Comparison of ENCODE assay signal across 19 cellular contexts in genomic region chr12:123617144-123617543, GRCh38. TPM values are rescaled to one million over a fixed set of nuclear protein-coding genes. Genes with fewer than 3 reads are reported as not detected.
DNase-seq lines count a peak whose midpoint lies in the region; ATAC-seq, FAIRE-seq and TF ChIP-seq lines count a peak whose summit lies in the region.
"Had no signal": no experiment of that assay in that cellular context is flagged by ENCODE, and none has a peak within 500 bp of the region (broad histone marks: within the 10 kb centered on the region; RNA-seq: fewer than 3 reads in every experiment).

No MANE protein-coding gene starts in this region.

- WGBS in HepG2 (ENCODE audit: low lambda C conversion rate): 98% methylated on average over 3 of the region's 3 CpGs
- 87% methylated on average over 3 of the region's 3 CpGs for WGBS in right lobe of liver (ENCODE audit: insufficient coverage, low coverage, low lambda C conversion rate, missing lambda C conversion rate)
- 92 to 94% methylated on average over 3 of the region's 3 CpGs for WGBS in esophagus squamous epithelium, 2 donors

- peaks cover 9% of the 10 kb centered on the region for H3K36me3 Mint-ChIP-seq in T-helper 17 cell (ENCODE audit: low read depth)

- no peak for TF ChIP-seq RAD21 in HepG2 (CRISPR knock-in tag; IDR thresholded peaks at IDR 0.05)

- in situ Hi-C loops in HepG2 (cut with HindIII; ENCODE audit: extremely low pct_ligation_motif_present, low pct_unique_long_range_greater_than_20kb): no loop called here

- no peak for TF ChIP-seq POLR2A in HepG2 (IDR thresholded peaks at IDR 0.05; ENCODE audit: insufficient read depth in 1 of 2, low read depth in 2 of 2, low read length in 2 of 2)
- no peak for TF ChIP-seq POLR2A in right lobe of liver (IDR thresholded peaks at IDR 0.05)
- no peak for TF ChIP-seq POLR2A in esophagus squamous epithelium (IDR thresholded peaks at IDR 0.05)

- no TSS peak for BruUV-seq in HepG2 (replicated peaks; lab: Mats Ljungman, UMichigan)

- no peak for TF ChIP-seq EP300 in HepG2 (IDR thresholded peaks at IDR 0.05; ENCODE audit: low read depth in 2 of 2, low read length in 2 of 2)
- TF ChIP-seq EP300 in HepG2 (CRISPR knock-in tag; IDR thresholded peaks at IDR 0.05; ENCODE audit: borderline replicate concordance): no peak

- H3K27me3 Mint-ChIP-seq in T-helper 17 cell: no peaks in the 10 kb centered on the region
- H3K27me3 Mint-ChIP-seq: CD4-positive, alpha-beta memory T cell had no signal

- DNase-seq in HepG2 (ENCODE audit: low spot score) (no peak), right lobe of liver (no peak), T-helper 17 cell (no peak), posterior vena cava (ENCODE audit: low spot score) (no peak), sciatic nerve (ENCODE audit: low spot score) (no peak), esophagus squamous epithelium (lab: John Stamatoyannopoulos, UW) (no peak)
- DNase-seq: AML-193; CD4-positive, alpha-beta memory T cell; DMS153; DMS79; GDM1; GM23248 had no signal

- H3K27ac Mint-ChIP-seq in T-helper 17 cell: peak overlapping the region; percentile 29

- H3K4me3 Mint-ChIP-seq in T-helper 17 cell: no peak overlapping the region
- H3K4me3 Mint-ChIP-seq: CD14-positive monocyte; CD4-positive, alpha-beta memory T cell had no signal

- intact Hi-C loops in HepG2 (cut with micrococcal nuclease; ENCODE audit: unreplicated experiment): no loop called here
- intact Hi-C loops in right lobe of liver (cut with DNase I): no loop called here
- intact Hi-C loops in posterior vena cava (cut with DNase I): no loop called here
- intact Hi-C loops in sciatic nerve (cut with DNase I): no loop called here
- intact Hi-C loops in esophagus squamous epithelium (cut with DNase I): no loop called here

- H3K4me2 ChIP-seq in HepG2 (ENCODE audit: low read depth, low read length): no peak overlapping the region
- H3K4me2 ChIP-seq: BLaER1 had no signal

- H2AFZ ChIP-seq in HepG2 (ENCODE audit: low read length): no peak overlapping the region
- H2AFZ ChIP-seq: GM23248 had no signal

- H3K4me3 ChIP-seq in HepG2 (replicated peaks in 1 of 3; ENCODE audit: insufficient read depth in 1 of 3, low read depth in 2 of 3, low read length in 3 of 3) (no peak overlapping the region), right lobe of liver (no peak overlapping the region), esophagus squamous epithelium (no peak overlapping the region)
- H3K4me3 ChIP-seq: BLaER1, GM23248, HAP-1 had no signal

- TF ChIP-seq CTCF in HepG2 (CRISPR knock-in tag; IDR thresholded peaks at IDR 0.05): no peak
- no peak for TF ChIP-seq CTCF in right lobe of liver (IDR thresholded peaks at IDR 0.05)
- no peak for TF ChIP-seq CTCF in esophagus squamous epithelium (IDR thresholded peaks at IDR 0.05)

- H3K9ac ChIP-seq in HepG2 (ENCODE audit: insufficient read depth, low read depth, low read length): no peak overlapping the region
- H3K9ac ChIP-seq: BLaER1, GM23248 had no signal

- H3K27ac ChIP-seq in HepG2 (ENCODE audit: extremely low read length, insufficient read depth, low read length) (no peak overlapping the region), right lobe of liver (no peak overlapping the region), cingulate gyrus (ENCODE audit: low read depth, low read length) (peak overlapping the region; percentile 1), esophagus squamous epithelium (no peak overlapping the region)
- H3K27ac ChIP-seq: BLaER1, GM23248 had no signal

- H3K27me3 ChIP-seq in HepG2 (ENCODE audit: control insufficient read depth in 1 of 2, insufficient read depth in 2 of 2, low read length in 2 of 2) (no peaks in the 10 kb centered on the region), right lobe of liver (no peaks in the 10 kb centered on the region), esophagus squamous epithelium (no peaks in the 10 kb centered on the region)
- H3K27me3 ChIP-seq: BLaER1 had no signal

- H3K9me3 ChIP-seq in HepG2 (ENCODE audit: low read length): no peaks in the 10 kb centered on the region
- H3K9me3 ChIP-seq in right lobe of liver: no peaks in the 10 kb centered on the region
- no peaks in the 10 kb centered on the region for H3K9me3 ChIP-seq in T-helper 17 cell (ENCODE audit: control insufficient read depth, low read length, poor library complexity, severe bottlenecking)
- no peaks in the 10 kb centered on the region for H3K9me3 ChIP-seq in esophagus squamous epithelium
- H3K9me3 ChIP-seq: BLaER1, HAP-1 had no signal

- POLR2A ChIA-PET in HepG2 (lab: Yijun Ruan, JAX): no interaction called here

- no peak for FAIRE-seq in HepG2 (lab: Jason Lieb, UNC)
- FAIRE-seq: A204.1, GM12892, GM18507 had no signal

- ATAC-seq in HepG2 (no peak), right lobe of liver (no peak), T-helper 17 cell (no peak), sciatic nerve (no peak)

- H3K79me2 ChIP-seq in HepG2 (ENCODE audit: insufficient read depth, low read length): no peaks in the 10 kb centered on the region

- CTCF ChIA-PET in HepG2 (lab: Yijun Ruan, JAX; ENCODE audit: low intra/inter-chr PET ratio, low total read pairs): no interaction called here

- H3K4me1 ChIP-seq in HepG2 (ENCODE audit: insufficient read depth, low read length): no peaks in the 10 kb centered on the region
- no peaks in the 10 kb centered on the region for H3K4me1 ChIP-seq in right lobe of liver
- H3K4me1 ChIP-seq in esophagus squamous epithelium: peaks cover 0 to 29% (median 11%) of the 10 kb centered on the region in 3 donors
- H3K4me1 ChIP-seq: BLaER1, HAP-1 had no signal

- peaks cover 33 to 85% of the 10 kb centered on the region in 2 experiments for H3K36me3 ChIP-seq in HepG2 (replicated peaks in 1 of 2; ENCODE audit: control insufficient read depth in 1 of 2, insufficient read depth in 2 of 2, low read length in 2 of 2)
- peaks cover 0 to 87% (median 52%) of the 10 kb centered on the region in 4 donors for H3K36me3 ChIP-seq in right lobe of liver
- H3K36me3 ChIP-seq in esophagus squamous epithelium: peaks cover 15 to 99% (median 67%) of the 10 kb centered on the region in 3 donors

- H3K4me1 Mint-ChIP-seq in T-helper 17 cell: peaks cover 2% of the 10 kb centered on the region
- H3K4me1 Mint-ChIP-seq: CD14-positive monocyte had no signal

- 0 out of 2 replicates have a peak, but pooled peaks cover 4% of the 10 kb centered on the region for H4K20me1 ChIP-seq in HepG2 (ENCODE audit: insufficient read depth, low read length)

RNA-seq across cellular contexts. Expression of gene DDX55, which starts 15.2 kb away (rescaled TPM):
- total RNA-seq in HepG2 (2016; rRNA removed; fragmentation: Illumina TruSeq; extraction: Trizol) (29.5 and 37.0 TPM in 2 replicates), right lobe of liver (10 to 100 TPM in 3 of 6 experiments, 1 to 10 TPM in 3; 6.4 to 33.3 (median 10.5) TPM), T-helper 17 cell (10 to 100 TPM; 22.7 to 26.0 TPM), posterior vena cava (10 to 100 TPM in 1 of 2 donors, 1 to 10 TPM in 1; 9.8 to 19.8 TPM), sciatic nerve (22.6 TPM), esophagus squamous epithelium (10 to 100 TPM; 18.7 to 28.3 (median 20.3) TPM)
- 8.9 and 10.0 TPM in 2 replicates for total RNA-seq in HepG2 (2016; cell fraction: cytosol; rRNA removed; fragmentation: Illumina TruSeq; extraction: Trizol; ENCODE audit: low read depth)
- 26.9 and 38.3 TPM in 2 replicates for total RNA-seq in HepG2 (2016; cell fraction: insoluble cytoplasmic fraction; rRNA removed; fragmentation: Illumina TruSeq; extraction: Trizol)
- 15.6 and 16.1 TPM in 2 replicates for total RNA-seq in HepG2 (2016; cell fraction: membrane; rRNA removed; fragmentation: Illumina TruSeq; extraction: Trizol)
- total RNA-seq in HepG2 (2016; cell fraction: nucleus; rRNA removed; fragmentation: Illumina TruSeq; extraction: Trizol): 35.7 and 44.5 TPM in 2 replicates
- 21.1 and 22.2 TPM in 2 replicates for polyA plus RNA-seq in HepG2 (2011; rRNA removed)
- 14.7 and 16.6 TPM in 2 replicates for polyA plus RNA-seq in HepG2 (2011; cell fraction: cytosol; rRNA removed)
- polyA plus RNA-seq in HepG2 (2011; cell fraction: nucleus; rRNA removed): 51.9 and 61.7 TPM in 2 replicates
- 18.1 and 19.2 TPM in 2 replicates for polyA plus RNA-seq in HepG2 (2012)
- polyA plus RNA-seq in HepG2 (2016; cell fraction: cytosol; fragmentation: Illumina TruSeq; extraction: Trizol; ENCODE audit: low read depth): 2.9 and 3.0 TPM in 2 replicates
- 28.1 and 28.8 TPM in 2 replicates for polyA plus RNA-seq in HepG2 (2016; cell fraction: insoluble cytoplasmic fraction; fragmentation: Illumina TruSeq; extraction: Trizol; ENCODE audit: low read depth)
- 6.4 and 7.9 TPM in 2 replicates for polyA plus RNA-seq in HepG2 (2016; cell fraction: membrane; fragmentation: Illumina TruSeq; extraction: Trizol; ENCODE audit: low read depth)
- polyA plus RNA-seq in HepG2 (2016; cell fraction: nucleus; fragmentation: Illumina TruSeq; extraction: Trizol; ENCODE audit: insufficient read depth, low read depth): 105 and 110 TPM in 2 replicates
- 19.8 and 42.6 TPM in 2 replicates for polyA minus RNA-seq in HepG2 (2011; rRNA and poly(A)+ RNA removed; ENCODE audit: low replicate concordance)
- 6.6 and 12.3 TPM in 2 replicates for polyA minus RNA-seq in HepG2 (2011; cell fraction: cytosol; rRNA and poly(A)+ RNA removed)
- 42.1 and 43.8 TPM in 2 replicates for polyA minus RNA-seq in HepG2 (2011; cell fraction: nucleus; rRNA and poly(A)+ RNA removed)

RNA-seq across cellular contexts. Expression of gene EIF2B1, which starts 16.3 kb away (rescaled TPM):
- total RNA-seq in HepG2 (2016; rRNA removed; fragmentation: Illumina TruSeq; extraction: Trizol) (37.4 and 45.1 TPM in 2 replicates), right lobe of liver (100 to 1,000 TPM in 1 of 6 experiments, 10 to 100 TPM in 5; 19.3 to 137 (median 22.2) TPM), T-helper 17 cell (10 to 100 TPM; 43.0 to 45.6 TPM), posterior vena cava (10 to 100 TPM; 36.7 to 37.4 TPM), sciatic nerve (37.1 TPM), esophagus squamous epithelium (100 to 1,000 TPM in 3 of 4 donors, 10 to 100 TPM in 1; 79.3 to 123 (median 104) TPM)
- total RNA-seq in HepG2 (2016; cell fraction: cytosol; rRNA removed; fragmentation: Illumina TruSeq; extraction: Trizol; ENCODE audit: low read depth): 6.1 and 6.7 TPM in 2 replicates
- total RNA-seq in HepG2 (2016; cell fraction: insoluble cytoplasmic fraction; rRNA removed; fragmentation: Illumina TruSeq; extraction: Trizol): 35.8 and 45.7 TPM in 2 replicates
- total RNA-seq in HepG2 (2016; cell fraction: membrane; rRNA removed; fragmentation: Illumina TruSeq; extraction: Trizol): 12.7 and 13.4 TPM in 2 replicates
- 21.2 TPM in 2 replicates for total RNA-seq in HepG2 (2016; cell fraction: nucleus; rRNA removed; fragmentation: Illumina TruSeq; extraction: Trizol)
- polyA plus RNA-seq in HepG2 (2011; rRNA removed): 18.7 and 20.1 TPM in 2 replicates
- 13.7 and 16.6 TPM in 2 replicates for polyA plus RNA-seq in HepG2 (2011; cell fraction: cytosol; rRNA removed)
- polyA plus RNA-seq in HepG2 (2011; cell fraction: nucleus; rRNA removed): 34.5 and 45.8 TPM in 2 replicates
- polyA plus RNA-seq in HepG2 (2012): 20.4 and 24.1 TPM in 2 replicates
- 5.1 and 5.6 TPM in 2 replicates for polyA plus RNA-seq in HepG2 (2016; cell fraction: cytosol; fragmentation: Illumina TruSeq; extraction: Trizol; ENCODE audit: low read depth)
- 50.2 and 53.5 TPM in 2 replicates for polyA plus RNA-seq in HepG2 (2016; cell fraction: insoluble cytoplasmic fraction; fragmentation: Illumina TruSeq; extraction: Trizol; ENCODE audit: low read depth)
- polyA plus RNA-seq in HepG2 (2016; cell fraction: membrane; fragmentation: Illumina TruSeq; extraction: Trizol; ENCODE audit: low read depth): 10.5 and 10.8 TPM in 2 replicates
- 37.5 and 40.1 TPM in 2 replicates for polyA plus RNA-seq in HepG2 (2016; cell fraction: nucleus; fragmentation: Illumina TruSeq; extraction: Trizol; ENCODE audit: insufficient read depth, low read depth)
- 6.3 and 19.6 TPM in 2 replicates for polyA minus RNA-seq in HepG2 (2011; rRNA and poly(A)+ RNA removed; ENCODE audit: low replicate concordance)
- polyA minus RNA-seq in HepG2 (2011; cell fraction: cytosol; rRNA and poly(A)+ RNA removed): 5.5 and 6.0 TPM in 2 replicates
- polyA minus RNA-seq in HepG2 (2011; cell fraction: nucleus; rRNA and poly(A)+ RNA removed): 15.8 and 17.0 TPM in 2 replicates

RNA-seq across cellular contexts. Expression of gene GTF2H3, which starts 16.5 kb away (rescaled TPM):
- total RNA-seq in HepG2 (2016; rRNA removed; fragmentation: Illumina TruSeq; extraction: Trizol) (58.8 and 88.6 TPM in 2 replicates), right lobe of liver (10 to 100 TPM; 10.9 to 15.6 (median 13.9) TPM), T-helper 17 cell (10 to 100 TPM; 14.6 to 17.1 TPM), posterior vena cava (10 to 100 TPM; 20.9 TPM), sciatic nerve (20.4 TPM), esophagus squamous epithelium (10 to 100 TPM; 20.6 to 50.2 (median 26.1) TPM)
- total RNA-seq in HepG2 (2016; cell fraction: cytosol; rRNA removed; fragmentation: Illumina TruSeq; extraction: Trizol; ENCODE audit: low read depth): 15.1 and 15.3 TPM in 2 replicates
- 59.9 and 91.7 TPM in 2 replicates for total RNA-seq in HepG2 (2016; cell fraction: insoluble cytoplasmic fraction; rRNA removed; fragmentation: Illumina TruSeq; extraction: Trizol)
- 10.1 and 11.7 TPM in 2 replicates for total RNA-seq in HepG2 (2016; cell fraction: membrane; rRNA removed; fragmentation: Illumina TruSeq; extraction: Trizol)
- total RNA-seq in HepG2 (2016; cell fraction: nucleus; rRNA removed; fragmentation: Illumina TruSeq; extraction: Trizol): 31.6 and 37.7 TPM in 2 replicates
- 24.6 and 35.8 TPM in 2 replicates for polyA plus RNA-seq in HepG2 (2011; rRNA removed)
- polyA plus RNA-seq in HepG2 (2011; cell fraction: cytosol; rRNA removed): 18.5 and 28.8 TPM in 2 replicates
- 9.9 and 10.3 TPM in 2 replicates for polyA plus RNA-seq in HepG2 (2011; cell fraction: nucleus; rRNA removed)
- 25.9 and 38.9 TPM in 2 replicates for polyA plus RNA-seq in HepG2 (2012)
- polyA plus RNA-seq in HepG2 (2016; cell fraction: cytosol; fragmentation: Illumina TruSeq; extraction: Trizol; ENCODE audit: low read depth): 2.0 and 2.1 TPM in 2 replicates
- 54.9 and 61.2 TPM in 2 replicates for polyA plus RNA-seq in HepG2 (2016; cell fraction: insoluble cytoplasmic fraction; fragmentation: Illumina TruSeq; extraction: Trizol; ENCODE audit: low read depth)
- polyA plus RNA-seq in HepG2 (2016; cell fraction: membrane; fragmentation: Illumina TruSeq; extraction: Trizol; ENCODE audit: low read depth): 4.9 and 5.3 TPM in 2 replicates
- 35.7 and 38.8 TPM in 2 replicates for polyA plus RNA-seq in HepG2 (2016; cell fraction: nucleus; fragmentation: Illumina TruSeq; extraction: Trizol; ENCODE audit: insufficient read depth, low read depth)
- polyA minus RNA-seq in HepG2 (2011; rRNA and poly(A)+ RNA removed; ENCODE audit: low replicate concordance): 23.9 and 24.4 TPM in 2 replicates
- polyA minus RNA-seq in HepG2 (2011; cell fraction: cytosol; rRNA and poly(A)+ RNA removed): 17.9 and 24.5 TPM in 2 replicates
- 25.1 and 33.9 TPM in 2 replicates for polyA minus RNA-seq in HepG2 (2011; cell fraction: nucleus; rRNA and poly(A)+ RNA removed)

RNA-seq across cellular contexts. Expression of gene TMED2, which starts 32.8 kb away (rescaled TPM):
- total RNA-seq in HepG2 (2016; rRNA removed; fragmentation: Illumina TruSeq; extraction: Trizol): 202 and 240 TPM in 2 replicates
- total RNA-seq in HepG2 (2016; cell fraction: cytosol; rRNA removed; fragmentation: Illumina TruSeq; extraction: Trizol; ENCODE audit: low read depth): 94.8 and 112 TPM in 2 replicates
- 191 and 250 TPM in 2 replicates for total RNA-seq in HepG2 (2016; cell fraction: insoluble cytoplasmic fraction; rRNA removed; fragmentation: Illumina TruSeq; extraction: Trizol)
- 262 and 272 TPM in 2 replicates for total RNA-seq in HepG2 (2016; cell fraction: membrane; rRNA removed; fragmentation: Illumina TruSeq; extraction: Trizol)
- total RNA-seq in HepG2 (2016; cell fraction: nucleus; rRNA removed; fragmentation: Illumina TruSeq; extraction: Trizol): 193 and 223 TPM in 2 replicates
- 166 and 200 TPM in 2 replicates for polyA plus RNA-seq in HepG2 (2011; rRNA removed)
- 96.9 and 166 TPM in 2 replicates for polyA plus RNA-seq in HepG2 (2011; cell fraction: cytosol; rRNA removed)
- 44.3 and 60.5 TPM in 2 replicates for polyA plus RNA-seq in HepG2 (2011; cell fraction: nucleus; rRNA removed)
- polyA plus RNA-seq in HepG2 (2012): 213 and 226 TPM in 2 replicates
- polyA plus RNA-seq in HepG2 (2016; cell fraction: cytosol; fragmentation: Illumina TruSeq; extraction: Trizol; ENCODE audit: low read depth): 92.3 and 134 TPM in 2 replicates
- 211 and 222 TPM in 2 replicates for polyA plus RNA-seq in HepG2 (2016; cell fraction: insoluble cytoplasmic fraction; fragmentation: Illumina TruSeq; extraction: Trizol; ENCODE audit: low read depth)
- polyA plus RNA-seq in HepG2 (2016; cell fraction: membrane; fragmentation: Illumina TruSeq; extraction: Trizol; ENCODE audit: low read depth): 206 and 232 TPM in 2 replicates
- polyA plus RNA-seq in HepG2 (2016; cell fraction: nucleus; fragmentation: Illumina TruSeq; extraction: Trizol; ENCODE audit: insufficient read depth, low read depth): 282 and 306 TPM in 2 replicates
- polyA minus RNA-seq in HepG2 (2011; rRNA and poly(A)+ RNA removed; ENCODE audit: low replicate concordance): 86.0 and 140 TPM in 2 replicates
- polyA minus RNA-seq in HepG2 (2011; cell fraction: cytosol; rRNA and poly(A)+ RNA removed): 111 and 124 TPM in 2 replicates
- 70.8 and 82.7 TPM in 2 replicates for polyA minus RNA-seq in HepG2 (2011; cell fraction: nucleus; rRNA and poly(A)+ RNA removed)
- total RNA-seq in right lobe of liver: 100 to 1,000 TPM; 197 to 282 (median 215) TPM
- 100 to 1,000 TPM in 1 of 2 donors, 10 to 100 TPM in 1; 91.8 to 102 TPM for total RNA-seq in T-helper 17 cell
- 100 to 1,000 TPM; 213 to 222 TPM for total RNA-seq in posterior vena cava
- 127 TPM for total RNA-seq in sciatic nerve
- total RNA-seq in esophagus squamous epithelium: 100 to 1,000 TPM; 123 to 179 (median 146) TPM

RNA-seq across cellular contexts. Expression of gene TCTN2, which starts 53.8 kb away (rescaled TPM):
- total RNA-seq in HepG2 (2016; rRNA removed; fragmentation: Illumina TruSeq; extraction: Trizol): 4.1 and 8.1 TPM in 2 replicates
- total RNA-seq in HepG2 (2016; cell fraction: cytosol; rRNA removed; fragmentation: Illumina TruSeq; extraction: Trizol; ENCODE audit: low read depth): 3.3 and 4.2 TPM in 2 replicates
- 4.1 and 7.3 TPM in 2 replicates for total RNA-seq in HepG2 (2016; cell fraction: insoluble cytoplasmic fraction; rRNA removed; fragmentation: Illumina TruSeq; extraction: Trizol)
- 4.9 and 5.0 TPM in 2 replicates for total RNA-seq in HepG2 (2016; cell fraction: membrane; rRNA removed; fragmentation: Illumina TruSeq; extraction: Trizol)
- total RNA-seq in HepG2 (2016; cell fraction: nucleus; rRNA removed; fragmentation: Illumina TruSeq; extraction: Trizol): 7.9 and 8.3 TPM in 2 replicates
- 3.9 and 5.0 TPM in 2 replicates for polyA plus RNA-seq in HepG2 (2011; rRNA removed)
- 2.7 and 3.2 TPM in 2 replicates for polyA plus RNA-seq in HepG2 (2011; cell fraction: cytosol; rRNA removed)
- 6.4 and 6.7 TPM in 2 replicates for polyA plus RNA-seq in HepG2 (2011; cell fraction: nucleus; rRNA removed)
- polyA plus RNA-seq in HepG2 (2012): 3.7 and 5.5 TPM in 2 replicates
- polyA plus RNA-seq in HepG2 (2016; cell fraction: cytosol; fragmentation: Illumina TruSeq; extraction: Trizol; ENCODE audit: low read depth): 0.93 and 1.1 TPM in 2 replicates
- 3.3 and 3.7 TPM in 2 replicates for polyA plus RNA-seq in HepG2 (2016; cell fraction: insoluble cytoplasmic fraction; fragmentation: Illumina TruSeq; extraction: Trizol; ENCODE audit: low read depth)
- 2.4 and 2.6 TPM in 2 replicates for polyA plus RNA-seq in HepG2 (2016; cell fraction: membrane; fragmentation: Illumina TruSeq; extraction: Trizol; ENCODE audit: low read depth)
- polyA plus RNA-seq in HepG2 (2016; cell fraction: nucleus; fragmentation: Illumina TruSeq; extraction: Trizol; ENCODE audit: insufficient read depth, low read depth): 12.7 and 13.0 TPM in 2 replicates
- polyA minus RNA-seq in HepG2 (2011; rRNA and poly(A)+ RNA removed; ENCODE audit: low replicate concordance): 11.6 and 14.2 TPM in 2 replicates
- 3.0 and 3.9 TPM in 2 replicates for polyA minus RNA-seq in HepG2 (2011; cell fraction: cytosol; rRNA and poly(A)+ RNA removed)
- 4.5 and 6.1 TPM in 2 replicates for polyA minus RNA-seq in HepG2 (2011; cell fraction: nucleus; rRNA and poly(A)+ RNA removed)
- total RNA-seq in right lobe of liver: 1 to 10 TPM in 2 of 6 experiments, under 1 TPM in 4; 0.61 to 1.2 (median 0.88) TPM
- 1 to 10 TPM; 5.1 to 6.0 TPM for total RNA-seq in T-helper 17 cell
- 1 to 10 TPM; 7.6 to 7.8 TPM for total RNA-seq in posterior vena cava
- total RNA-seq in sciatic nerve: 14.0 TPM
- 1 to 10 TPM; 3.0 to 5.9 (median 3.2) TPM for total RNA-seq in esophagus squamous epithelium
